In the genomic region with DNA sequence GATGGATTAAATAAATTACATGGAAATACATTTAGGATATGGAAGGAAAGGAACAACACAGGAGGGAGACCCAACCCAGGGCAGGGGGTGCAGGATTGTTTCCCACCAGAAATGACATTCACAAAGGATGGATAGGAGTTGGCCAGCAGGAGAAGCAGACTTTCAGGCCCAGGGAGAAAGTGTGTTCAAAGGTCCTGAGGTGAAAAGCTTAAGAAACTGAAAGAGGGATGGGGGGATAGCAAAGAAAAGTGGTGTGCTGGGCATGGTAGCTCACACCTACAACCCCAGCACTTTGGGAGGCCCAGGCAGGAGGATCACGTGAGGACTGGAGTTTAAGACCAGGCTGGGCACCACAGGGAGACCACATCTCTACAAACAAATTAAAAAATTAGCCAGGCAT, we compare ENCODE assay signal across 16 cellular contexts. TPM values are rescaled to one million over a fixed set of nuclear protein-coding genes. Genes with fewer than 3 reads are reported as not detected.
DNase-seq lines count a peak whose midpoint lies in the region; ATAC-seq and TF ChIP-seq lines count a peak whose summit lies in the region.
"Had no signal": no experiment of that assay in that cellular context is flagged by ENCODE, and none has a peak within 500 bp of the region (broad histone marks: within the 10 kb centered on the region; RNA-seq: fewer than 3 reads in every experiment).

No MANE protein-coding gene starts in this region.

- no peaks in the 10 kb centered on the region for H3K9me3 Mint-ChIP-seq in T-helper 2 cell treated with Interferon-gamma antibody and Interleukin-4, amounts not matched to agents 5 μg/mL and 100 μg/mL, for 36 hours
- H3K9me3 Mint-ChIP-seq in CD4-positive, alpha-beta T cell, result no peaks in the 10 kb centered on the region
- H3K9me3 Mint-ChIP-seq in activated B cell treated with CpG ODN at 0.5 μM for 24 hours (no peaks in the 10 kb centered on the region), memory B cell (no peaks in the 10 kb centered on the region)

- H3K36me3 Mint-ChIP-seq in T-helper 2 cell treated with Interferon-gamma antibody and Interleukin-4, amounts not matched to agents 5 μg/mL and 100 μg/mL, for 36 hours (ENCODE audit: low read depth), result peaks cover 1% of the 10 kb centered on the region
- no peaks in the 10 kb centered on the region for H3K36me3 Mint-ChIP-seq in CD4-positive, alpha-beta T cell (ENCODE audit: low read depth)
- H3K36me3 Mint-ChIP-seq in activated B cell treated with CpG ODN at 0.5 μM for 24 hours (ENCODE audit: low read depth) (no peaks in the 10 kb centered on the region), memory B cell (no peaks in the 10 kb centered on the region)

- H3K4me1 Mint-ChIP-seq in T-helper 2 cell treated with Interferon-gamma antibody and Interleukin-4, amounts not matched to agents 5 μg/mL and 100 μg/mL, for 36 hours (ENCODE audit: low read depth), result peaks cover 15% of the 10 kb centered on the region
- peaks cover 9% of the 10 kb centered on the region for H3K4me1 Mint-ChIP-seq in CD4-positive, alpha-beta T cell (ENCODE audit: low read depth)
- H3K4me1 Mint-ChIP-seq in activated B cell treated with CpG ODN at 0.5 μM for 24 hours, result peaks cover 20% of the 10 kb centered on the region
- H3K4me1 Mint-ChIP-seq in memory B cell, result peaks cover 13% of the 10 kb centered on the region

- no peak for DNase-seq in T-helper 2 cell treated with Interferon-gamma antibody and Interleukin-4, amounts not matched to agents 5 μg/mL and 100 μg/mL, for 36 hours (ENCODE audit: low spot score)
- DNase-seq in T-helper 2 cell, result no peak
- DNase-seq in CD4-positive, alpha-beta T cell, result no peak
- no peak for DNase-seq in activated B cell treated with CpG ODN at 0.5 μM for 24 hours
- no peak for DNase-seq in memory B cell (ENCODE audit: low spot score in 2 of 2)
- DNase-seq in NCI-H510A treated with DMSO at 0.1 percent for 48 hours (lab: John Stamatoyannopoulos, UW), result no peak
- DNase-seq in COLO668 (lab: John Stamatoyannopoulos, UW; ENCODE audit: unreplicated experiment), result no peak
- DNase-seq: 8988T; activated CD4-positive, alpha-beta T cell treated with anti-CD3 and anti-CD28 coated beads for 36 hours; body of pancreas; NCI-H2171; NCI-H526 treated with DMSO at 0.1 percent for 48 hours; retina; substantia nigra had no signal

- no peak for ATAC-seq in CD4-positive, alpha-beta T cell (ENCODE audit: poor library complexity)
- ATAC-seq in activated B cell treated with CpG ODN at 0.5 μM for 24 hours (ENCODE audit: low read depth), result no peak
- no peak for ATAC-seq in memory B cell (ENCODE audit: low read depth)
- no peak for ATAC-seq in HG02571 (IDR thresholded peaks at IDR 0.05; ENCODE audit: unreplicated experiment)
- ATAC-seq: activated CD4-positive, alpha-beta T cell treated with anti-CD3 and anti-CD28 coated beads for 36 hours; body of pancreas; K562 had no signal

- intact Hi-C loops in CD4-positive, alpha-beta T cell (cut with DNase I, micrococcal nuclease), result loop anchor here in 1 of 2 experiments (2.0 kb wide), 1 partner anchor 15 kb away; no protein-coding TSS in a partner anchor
- intact Hi-C loops in activated B cell treated with CpG ODN at 0.5 μM for 24 hours (cut with micrococcal nuclease), result no loop called here

- H3K27me3 Mint-ChIP-seq in T-helper 2 cell treated with Interferon-gamma antibody and Interleukin-4, amounts not matched to agents 5 μg/mL and 100 μg/mL, for 36 hours (ENCODE audit: low read depth), result no peaks in the 10 kb centered on the region
- no peaks in the 10 kb centered on the region for H3K27me3 Mint-ChIP-seq in CD4-positive, alpha-beta T cell
- H3K27me3 Mint-ChIP-seq in activated B cell treated with CpG ODN at 0.5 μM for 24 hours (no peaks in the 10 kb centered on the region), memory B cell (no peaks in the 10 kb centered on the region)
- H3K27me3 Mint-ChIP-seq: activated CD4-positive, alpha-beta T cell treated with anti-CD3 and anti-CD28 coated beads for 36 hours had no signal

- CTCF ChIA-PET in CD4-positive, alpha-beta T cell (lab: Charles Lee), result interaction anchor here (1.4 kb wide), 1 partner anchor 65 kb away, joined by 3 read pairs; no protein-coding TSS in a partner anchor
- CTCF ChIA-PET in activated B cell treated with CpG ODN at 0.5 μM for 24 hours (lab: Charles Lee), result interaction anchor here (1.7 kb wide), 1 partner anchor 64 kb away, joined by 7 read pairs; no protein-coding TSS in a partner anchor

- no peak overlapping the region for H3K4me3 Mint-ChIP-seq in T-helper 2 cell treated with Interferon-gamma antibody and Interleukin-4, amounts not matched to agents 5 μg/mL and 100 μg/mL, for 36 hours
- peak overlapping the region; percentile 34 for H3K4me3 Mint-ChIP-seq in CD4-positive, alpha-beta T cell
- no peak overlapping the region for H3K4me3 Mint-ChIP-seq in activated B cell treated with CpG ODN at 0.5 μM for 24 hours
- H3K4me3 Mint-ChIP-seq in memory B cell, result peak overlapping the region; percentile 4
- H3K4me3 Mint-ChIP-seq: activated CD4-positive, alpha-beta T cell treated with anti-CD3 and anti-CD28 coated beads for 36 hours had no signal

- H3K27me3 ChIP-seq in CD4-positive, alpha-beta T cell (ENCODE audit: control insufficient read depth, insufficient read depth, low read length), result no peaks in the 10 kb centered on the region
- H3K27me3 ChIP-seq: body of pancreas had no signal

- H3K9me3 ChIP-seq in CD4-positive, alpha-beta T cell (ENCODE audit: control insufficient read depth, low read length), result no peaks in the 10 kb centered on the region
- H3K9me3 ChIP-seq: body of pancreas had no signal

- POLR2A ChIA-PET in CD4-positive, alpha-beta T cell (lab: Charles Lee), result interaction anchor here (0.6 to 1.3 kb wide), 3 partner anchors 15 to 101 kb away, joined by 3 to 4 read pairs (median 3); no protein-coding TSS in a partner anchor
- POLR2A ChIA-PET in activated B cell treated with CpG ODN at 0.5 μM for 24 hours (lab: Charles Lee), result interaction anchor here (0.6 to 1.8 kb wide), 4 partner anchors 14 to 108 kb away, joined by 4 to 6 read pairs (median 6); a partner anchor contains a TSS

- H3K27ac Mint-ChIP-seq in T-helper 2 cell treated with Interferon-gamma antibody and Interleukin-4, amounts not matched to agents 5 μg/mL and 100 μg/mL, for 36 hours, result peak overlapping the region; percentile 70
- H3K27ac Mint-ChIP-seq in CD4-positive, alpha-beta T cell, result peak overlapping the region; percentile 68
- H3K27ac Mint-ChIP-seq in activated B cell treated with CpG ODN at 0.5 μM for 24 hours, result peak overlapping the region; percentile 25
- no peak overlapping the region for H3K27ac Mint-ChIP-seq in memory B cell
- H3K27ac Mint-ChIP-seq: activated CD4-positive, alpha-beta T cell treated with anti-CD3 and anti-CD28 coated beads for 36 hours had no signal

- TF ChIP-seq CTCF in CD4-positive, alpha-beta T cell (IDR thresholded peaks at IDR 0.05), result no peak
- no peak for TF ChIP-seq CTCF in activated B cell treated with CpG ODN at 0.5 μM for 24 hours (IDR thresholded peaks at IDR 0.05)

- H3K27ac ChIP-seq in CD4-positive, alpha-beta T cell (ENCODE audit: low read depth, low read length), result no peak overlapping the region
- H3K27ac ChIP-seq: body of pancreas had no signal

RNA-seq across cellular contexts. Expression of a gene that starts 16.6 kb away (rescaled TPM):
- total RNA-seq in CD4-positive, alpha-beta T cell, result 10 to 100 TPM; 64.4 to 66.0 TPM
- 21.9 and 29.3 TPM in 2 replicates for total RNA-seq in activated B cell treated with CpG ODN at 0.5 μM for 24 hours

Comparison
In these comparisons a context has a peak if more than half of its experiments do, and no peak if none do; other contexts are left out.
1. H3K4me3 Mint-ChIP-seq: peak in CD4-positive, alpha-beta T cell (single experiment) and memory B cell (single experiment); none in T-helper 2 cell treated with Interferon-gamma antibody and Interleukin-4, amounts not matched to agents 5 μg/mL and 100 μg/mL, for 36 hours (single experiment) and activated B cell treated with CpG ODN at 0.5 μM for 24 hours (single experiment).